12 cellular contexts compared by ENCODE assay signal in genomic region chr17:10821770-10822169, GRCh38. TPM values are rescaled to one million over a fixed set of nuclear protein-coding genes. Genes with fewer than 3 reads are reported as not detected.
"Had no signal": no experiment of that assay in that cellular context is flagged by ENCODE, and none has a peak within 500 bp of the region (broad histone marks: within the 10 kb centered on the region; RNA-seq: fewer than 3 reads in every experiment).

No MANE protein-coding gene starts in this region.

- H3K36me3 ChIP-seq: HAP-1 had no signal

- DNase-seq: GM23248, GOT3, H7, H9, HCEC 1CT, HFFc6 had no signal

- H3K9me3 Mint-ChIP-seq: H9 had no signal

- H3K9me3 ChIP-seq: HAP-1 had no signal

- H3K4me1 ChIP-seq: HAP-1 had no signal

- H3K27ac ChIP-seq: GM23248 had no signal

- H3K4me3 Mint-ChIP-seq: GM23338, H9, HFFc6 had no signal

- H3K27ac Mint-ChIP-seq: GM23338, H9, HFFc6 had no signal

- ATAC-seq: GM23338, HCT116 had no signal

- H3K4me3 ChIP-seq: GM23248, GM23338, HAP-1 had no signal

- FAIRE-seq: H1, H54 had no signal

RNA-seq across cellular contexts. Expression of gene PIRT, which starts 16.1 kb away (rescaled TPM):
- total RNA-seq: GM23248, GM23338, H1, H4, H7, H9, HFFc6 had no signal
- polyA plus RNA-seq: GM23248, GM23338 had no signal

RNA-seq across cellular contexts. Expression of gene TMEM238L, which starts 17.9 kb away (rescaled TPM):
- total RNA-seq: GM23248, GM23338, H1, H4, H7, H9, HFFc6 had no signal
- polyA plus RNA-seq: GM23248, GM23338, H1 had no signal
